ENCODE assay signal across 24 cellular contexts in genomic region chr12:44674866-44675265, GRCh38.
"Had no signal": no experiment of that assay in that cellular context is flagged by ENCODE, and none has a peak within 500 bp of the region (broad histone marks: within the 10 kb centered on the region; RNA-seq: fewer than 3 reads in every experiment).

No MANE protein-coding gene starts in this region.

- H3K27me3 Mint-ChIP-seq: activated T-helper 17 cell treated with anti-CD3 and anti-CD28 coated beads, Interleukin-2, amount 50 U/mL, for 72 hours; effector memory CD8-positive, alpha-beta T cell; naive thymus-derived CD4-positive, alpha-beta T cell; T-cell had no signal

- H3K9me3 ChIP-seq: gastrocnemius medialis, transverse colon had no signal

- H3K27ac Mint-ChIP-seq: activated T-helper 17 cell treated with anti-CD3 and anti-CD28 coated beads, Interleukin-2, amount 50 U/mL, for 72 hours; effector memory CD8-positive, alpha-beta T cell; naive thymus-derived CD4-positive, alpha-beta T cell; T-cell had no signal

- DNase-seq: activated CD4-positive, alpha-beta T cell treated with anti-CD3 and anti-CD28 coated beads for 1 hour; activated CD4-positive, alpha-beta T cell treated with anti-CD3 and anti-CD28 coated beads, Interleukin-2, amount 50 U/mL, for 4 hours; activated naive CD4-positive, alpha-beta T cell treated with Interleukin-2 at 50 U/mL for 16 hours; activated T-cell treated with anti-CD3 and anti-CD28 coated beads for 4 hours; anterior cingulate cortex; dermis blood vessel endothelial cell; effector memory CD8-positive, alpha-beta T cell; gastrocnemius medialis; islet precursor cell; mammary epithelial cell; mucosa of descending colon; naive thymus-derived CD4-positive, alpha-beta T cell; posterior cingulate gyrus; right cardiac atrium; stimulated activated CD4-positive, alpha-beta T cell treated with anti-CD3 and anti-CD28 coated beads, Interleukin-15, amount 100 ng/mL, for 24 hours; stimulated activated CD4-positive, alpha-beta T cell treated with anti-CD3 and anti-CD28 coated beads, Interleukin-4, amount 100 ng/mL, for 24 hours; stimulated activated naive CD4-positive, alpha-beta T cell; T-cell; T-helper 9 cell; transverse colon had no signal

- H3K27me3 ChIP-seq: gastrocnemius medialis, transverse colon had no signal

- H3K27ac ChIP-seq: epithelial cell of prostate, gastrocnemius medialis, skin epidermis, transverse colon had no signal

- H3K4me1 Mint-ChIP-seq: activated T-helper 17 cell treated with anti-CD3 and anti-CD28 coated beads, Interleukin-2, amount 50 U/mL, for 72 hours; naive thymus-derived CD4-positive, alpha-beta T cell; T-cell had no signal

- H3K4me3 Mint-ChIP-seq: activated T-helper 17 cell treated with anti-CD3 and anti-CD28 coated beads, Interleukin-2, amount 50 U/mL, for 72 hours; effector memory CD8-positive, alpha-beta T cell; naive thymus-derived CD4-positive, alpha-beta T cell; T-cell had no signal

- H3K4me1 ChIP-seq: gastrocnemius medialis, transverse colon had no signal

- ATAC-seq: activated T-helper 17 cell treated with anti-CD3 and anti-CD28 coated beads, Interleukin-2, amount 50 U/mL, for 72 hours; effector memory CD8-positive, alpha-beta T cell; gastrocnemius medialis; left lobe of liver; mucosa of descending colon; naive thymus-derived CD4-positive, alpha-beta T cell; right cardiac atrium; T-cell had no signal

- H3K4me3 ChIP-seq: gastrocnemius medialis, mucosa of descending colon, skin epidermis, transverse colon had no signal

- H3K36me3 ChIP-seq: gastrocnemius medialis, transverse colon had no signal
